12 cellular contexts compared by ENCODE assay signal in the genomic region with DNA sequence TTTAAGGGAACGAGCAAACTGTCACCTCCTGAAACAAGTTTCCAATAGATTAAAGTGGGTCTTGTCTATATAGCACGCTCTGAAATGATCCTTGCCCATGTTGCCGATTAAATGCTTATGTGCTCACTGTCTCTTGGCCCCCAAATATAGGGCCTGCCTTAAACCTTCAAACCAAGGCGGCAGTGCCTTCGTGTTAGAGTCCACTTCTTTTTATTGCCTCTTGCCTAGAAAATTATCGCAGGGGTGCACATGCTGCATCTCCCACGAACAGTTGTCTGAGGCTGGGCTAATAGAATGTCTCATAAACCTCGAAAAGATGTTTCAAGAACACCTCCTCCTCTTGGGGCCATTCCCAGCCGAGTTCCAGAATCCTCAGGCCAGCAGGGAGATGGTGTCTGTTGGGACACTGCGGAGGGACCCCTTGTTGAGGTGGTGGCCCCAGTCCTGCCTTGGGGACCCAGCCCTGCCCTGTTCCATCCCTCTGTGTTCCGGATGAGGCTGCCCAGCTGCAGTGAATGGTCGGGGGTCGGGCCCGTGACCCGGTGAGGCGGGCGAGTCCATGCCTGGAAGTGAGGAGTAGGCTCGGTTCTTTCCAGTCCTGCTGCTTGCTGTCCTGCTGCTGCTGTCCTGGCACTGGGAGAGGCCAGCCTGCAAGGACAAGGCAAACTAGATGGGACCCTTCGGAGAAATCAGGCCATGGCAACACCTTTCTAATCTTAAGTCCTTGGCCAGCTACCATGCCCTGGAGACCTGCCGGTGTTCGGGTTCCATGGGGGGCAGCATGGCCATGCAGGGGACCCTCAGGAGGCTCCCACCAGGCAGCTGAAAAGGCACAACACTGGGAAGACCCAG.
"Had no signal": no experiment of that assay in that cellular context is flagged by ENCODE, and none has a peak within 500 bp of the region (broad histone marks: within the 10 kb centered on the region; RNA-seq: fewer than 3 reads in every experiment).

No MANE protein-coding gene starts in this region.

- H3K27ac ChIP-seq: brain microvascular endothelial cell, ovary, skin epidermis had no signal

- ATAC-seq: activated CD4-positive, CD25-positive, alpha-beta regulatory T cell treated with anti-CD3 and anti-CD28 coated beads, Interleukin-2, amount 50 U/mL, for 24 hours; esophagus mucosa had no signal

- H3K4me3 ChIP-seq: ovary, skin epidermis had no signal

- H3K9me3 ChIP-seq: ovary, stomach had no signal

- DNase-seq: activated effector memory CD4-positive, alpha-beta T cell treated with anti-CD3 and anti-CD28 coated beads, Interleukin-2, amount 50 U/mL, for 16 hours; activated naive CD8-positive, alpha-beta T cell treated with anti-CD3 and anti-CD28 coated beads for 36 hours; activated T-cell treated with anti-CD3 and anti-CD28 coated beads, Interleukin-2, amount 50 U/mL, for 24 hours; brain microvascular endothelial cell; left cardiac atrium; mammary epithelial cell; ovary; T-helper 2 cell had no signal

- H3K36me3 ChIP-seq: brain microvascular endothelial cell, ovary, stomach had no signal

- H3K27me3 ChIP-seq: ovary had no signal
